In the genomic region with DNA sequence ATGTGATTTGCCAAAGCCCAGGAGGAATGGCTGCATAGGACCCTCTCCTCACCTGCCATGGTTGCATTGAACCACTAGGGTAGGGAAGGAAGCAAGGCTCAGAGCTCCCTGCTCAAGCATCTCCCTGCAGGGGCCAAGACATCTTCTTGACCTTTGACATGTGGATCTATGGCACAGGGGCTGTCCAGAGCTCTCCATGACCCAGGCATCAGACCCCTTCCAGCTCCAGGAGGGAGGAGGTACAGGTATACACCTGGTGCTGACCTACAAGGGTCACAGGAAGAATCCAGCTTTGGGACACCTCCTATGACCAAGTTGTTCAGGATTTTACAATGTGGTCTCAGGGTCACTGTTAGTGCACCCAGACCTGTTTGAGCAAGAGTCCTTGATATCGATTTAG, we compare ENCODE assay signal across 31 cellular contexts. TPM values are rescaled to one million over a fixed set of nuclear protein-coding genes. Genes with fewer than 3 reads are reported as not detected.
DNase-seq lines count a peak whose midpoint lies in the region; ATAC-seq, FAIRE-seq and TF ChIP-seq lines count a peak whose summit lies in the region.
"Had no signal": no experiment of that assay in that cellular context is flagged by ENCODE, and none has a peak within 500 bp of the region (broad histone marks: within the 10 kb centered on the region; RNA-seq: fewer than 3 reads in every experiment).

No MANE protein-coding gene starts in this region.

- H3K4me2 ChIP-seq in Karpas-422 (ENCODE audit: low read depth, low read length, poor library complexity, severe bottlenecking) = no peak overlapping the region
- no peak overlapping the region for H3K4me2 ChIP-seq in HepG2 (ENCODE audit: low read depth, low read length)
- H3K4me2 ChIP-seq: smooth muscle cell had no signal

- H3K79me2 ChIP-seq in Karpas-422 (ENCODE audit: low read length) (peaks cover 67% of the 10 kb centered on the region), HepG2 (ENCODE audit: insufficient read depth, low read length) (no peaks in the 10 kb centered on the region)

- no peaks in the 10 kb centered on the region for H3K4me1 Mint-ChIP-seq in endodermal cell
- H3K4me1 Mint-ChIP-seq in stimulated activated naive B cell treated with anti-CD40 and anti-IgM and Interleukin-4, amounts not matched to agents 10 μg/mL and 1 μg/mL and 100 μg/mL, for 72 hours = peaks cover 73 to 86% of the 10 kb centered on the region in 2 donors
- no peaks in the 10 kb centered on the region for H3K4me1 Mint-ChIP-seq in Calu3 (ENCODE audit: low read depth, unreplicated experiment)

- H3K27ac Mint-ChIP-seq in endodermal cell (no peak overlapping the region), Calu3 (ENCODE audit: unreplicated experiment) (no peak overlapping the region)
- peak overlapping the region; percentile 57 for H3K27ac Mint-ChIP-seq in stimulated activated naive B cell treated with anti-CD40 and anti-IgM and Interleukin-4, amounts not matched to agents 10 μg/mL and 1 μg/mL and 100 μg/mL, for 72 hours

- peak; percentile 23 for TF ChIP-seq CTCF in endodermal cell (conservative IDR thresholded peaks at IDR 0.05)
- TF ChIP-seq CTCF in HepG2 (CRISPR knock-in tag; IDR thresholded peaks at IDR 0.05) = no peak
- no peak for TF ChIP-seq CTCF in Calu3 (IDR thresholded peaks at IDR 0.05; ENCODE audit: unreplicated experiment)

- TF ChIP-seq POLR2A in HepG2 (IDR thresholded peaks at IDR 0.05; ENCODE audit: insufficient read depth in 1 of 2, low read depth in 2 of 2, low read length in 2 of 2) = no peak

- BruUV-seq in HepG2 (replicated peaks; lab: Mats Ljungman, UMichigan) (no TSS peak), Calu3 (replicated peaks; lab: Mats Ljungman, UMichigan) (no TSS peak)

- H2AFZ ChIP-seq in Karpas-422 (ENCODE audit: low read length) (no peak overlapping the region), HepG2 (ENCODE audit: low read length) (no peak overlapping the region)

- peaks cover 17% of the 10 kb centered on the region for H3K9me3 Mint-ChIP-seq in endodermal cell
- peaks cover 21 to 42% of the 10 kb centered on the region in 2 donors for H3K9me3 Mint-ChIP-seq in stimulated activated naive B cell treated with anti-CD40 and anti-IgM and Interleukin-4, amounts not matched to agents 10 μg/mL and 1 μg/mL and 100 μg/mL, for 72 hours
- peaks cover 8% of the 10 kb centered on the region for H3K9me3 Mint-ChIP-seq in Calu3 (ENCODE audit: low read depth, unreplicated experiment)

- in situ Hi-C loops in HepG2 (cut with HindIII; ENCODE audit: extremely low pct_ligation_motif_present, low pct_unique_long_range_greater_than_20kb) = no loop called here

- H3K27me3 ChIP-seq in Karpas-422 (ENCODE audit: low read length) = no peaks in the 10 kb centered on the region
- H3K27me3 ChIP-seq in endodermal cell (ENCODE audit: control insufficient read depth, insufficient read depth, low read length, poor library complexity, severe bottlenecking) = no peaks in the 10 kb centered on the region
- H3K27me3 ChIP-seq in HepG2 (ENCODE audit: control insufficient read depth in 1 of 2, insufficient read depth in 2 of 2, low read length in 2 of 2) = no peaks in the 10 kb centered on the region
- H3K27me3 ChIP-seq: esophagus squamous epithelium had no signal

- H3K27me3 Mint-ChIP-seq in endodermal cell (ENCODE audit: insufficient read depth) (peaks cover 6% of the 10 kb centered on the region), Calu3 (ENCODE audit: unreplicated experiment) (peaks cover 21% of the 10 kb centered on the region)
- H3K27me3 Mint-ChIP-seq in stimulated activated naive B cell treated with anti-CD40 and anti-IgM and Interleukin-4, amounts not matched to agents 10 μg/mL and 1 μg/mL and 100 μg/mL, for 72 hours = no peaks in the 10 kb centered on the region
- H3K27me3 Mint-ChIP-seq: stimulated activated naive CD8-positive, alpha-beta T cell treated with anti-CD3 and anti-CD28 coated beads, Interleukin-15, amount 100 ng/mL, for 72 hours had no signal

- WGBS in endodermal cell (ENCODE audit: insufficient coverage in 1 of 2, insufficient read length in 1 of 2), 2 experiments = 100% methylated on average over 1 of the region's 1 CpG
- WGBS in HepG2 (ENCODE audit: low lambda C conversion rate) = 85% methylated on average over 1 of the region's 1 CpG

- TF ChIP-seq RAD21 in HepG2 (CRISPR knock-in tag; IDR thresholded peaks at IDR 0.05) = no peak

- ATAC-seq in stimulated activated naive B cell treated with anti-CD40 and anti-IgM and Interleukin-4, amounts not matched to agents 10 μg/mL and 1 μg/mL and 100 μg/mL, for 72 hours (replicated peaks) = no peak
- no peak for ATAC-seq in HepG2
- ATAC-seq: gastroesophageal sphincter; HCT116; K562; lower lobe of right lung; stimulated activated naive CD8-positive, alpha-beta T cell treated with anti-CD3 and anti-CD28 coated beads, Interleukin-15, amount 100 ng/mL, for 72 hours had no signal

- H3K9ac ChIP-seq in Karpas-422 (ENCODE audit: low read length) = no peak overlapping the region
- no peak overlapping the region for H3K9ac ChIP-seq in endodermal cell (ENCODE audit: extremely low read depth, low read length, poor library complexity, severe bottlenecking)
- no peak overlapping the region for H3K9ac ChIP-seq in HepG2 (ENCODE audit: insufficient read depth, low read depth, low read length)

- peak; percentile 12 to 14 for DNase-seq in activated T-cell treated with anti-CD3 and anti-CD28 coated beads, Interleukin-2, amount 50 U/mL, for 48 hours
- no peak for DNase-seq in activated T-cell treated with anti-CD3 and anti-CD28 coated beads for 4 hours
- DNase-seq in Karpas-422 = no peak
- peak; percentile 31 for DNase-seq in endodermal cell
- DNase-seq in stimulated activated naive B cell treated with anti-CD40 and anti-IgM and Interleukin-4, amounts not matched to agents 10 μg/mL and 1 μg/mL and 100 μg/mL, for 72 hours = no peak
- DNase-seq in HepG2 (ENCODE audit: low spot score) = no peak
- no peak for DNase-seq in cerebellar cortex (ENCODE audit: low spot score)
- no peak for DNase-seq in Calu3
- DNase-seq: activated CD4-positive, CD25-positive, alpha-beta regulatory T cell; activated naive CD4-positive, alpha-beta T cell treated with anti-CD3 and anti-CD28 coated beads, Interleukin-2, amount 50 U/mL, for 16 hours; DMS153; effector CD8-positive, alpha-beta T cell; esophagus squamous epithelium; GDM1; lower lobe of right lung; NCI-H1436 treated with DMSO at 0.1 percent for 48 hours; NCI-H2171 treated with DMSO at 0.1 percent for 48 hours; NCI-H526; nucleus accumbens; retina; RPMI8226; stimulated activated CD4-positive, alpha-beta T cell treated with anti-CD3 and anti-CD28 coated beads, Interleukin-4, amount 100 ng/mL, for 24 hours; T-helper 9 cell; tibial artery had no signal

- H3K9me3 ChIP-seq in Karpas-422 (ENCODE audit: low read length) (no peaks in the 10 kb centered on the region), endodermal cell (ENCODE audit: control insufficient read depth, low read length) (peaks cover 11% of the 10 kb centered on the region), HepG2 (ENCODE audit: low read length) (no peaks in the 10 kb centered on the region)

- H3K4me1 ChIP-seq in Karpas-422 (ENCODE audit: low read length) (peaks cover 55% of the 10 kb centered on the region), endodermal cell (ENCODE audit: control insufficient read depth, insufficient read depth, low read length) (no peaks in the 10 kb centered on the region), HepG2 (ENCODE audit: insufficient read depth, low read length) (peaks cover 2% of the 10 kb centered on the region)
- H3K4me1 ChIP-seq: esophagus squamous epithelium, gastroesophageal sphincter, lower lobe of right lung, tibial artery had no signal

- intact Hi-C loops in HepG2 (cut with micrococcal nuclease; ENCODE audit: unreplicated experiment) (no loop called here), Calu3 (cut with micrococcal nuclease; ENCODE audit: unreplicated experiment) (no loop called here)

- H3K9me2 ChIP-seq in Karpas-422 (replicated peaks; ENCODE audit: insufficient read depth, low read length) = no peaks in the 10 kb centered on the region

- no peaks in the 10 kb centered on the region for H3K36me3 Mint-ChIP-seq in endodermal cell (ENCODE audit: low read depth)
- H3K36me3 Mint-ChIP-seq in stimulated activated naive B cell treated with anti-CD40 and anti-IgM and Interleukin-4, amounts not matched to agents 10 μg/mL and 1 μg/mL and 100 μg/mL, for 72 hours = peaks cover 66 to 79% of the 10 kb centered on the region in 2 donors
- no peaks in the 10 kb centered on the region for H3K36me3 Mint-ChIP-seq in Calu3 (ENCODE audit: insufficient read depth, unreplicated experiment)

- H3K4me3 Mint-ChIP-seq in endodermal cell (no peak overlapping the region), Calu3 (ENCODE audit: low read depth, unreplicated experiment) (no peak overlapping the region)
- no peak overlapping the region for H3K4me3 Mint-ChIP-seq in stimulated activated naive B cell treated with anti-CD40 and anti-IgM and Interleukin-4, amounts not matched to agents 10 μg/mL and 1 μg/mL and 100 μg/mL, for 72 hours
- H3K4me3 Mint-ChIP-seq: stimulated activated naive CD8-positive, alpha-beta T cell treated with anti-CD3 and anti-CD28 coated beads, Interleukin-15, amount 100 ng/mL, for 72 hours had no signal

- TF ChIP-seq EP300 in HepG2 (IDR thresholded peaks at IDR 0.05; ENCODE audit: low read depth in 2 of 2, low read length in 2 of 2) (no peak), HepG2 (CRISPR knock-in tag; IDR thresholded peaks at IDR 0.05; ENCODE audit: borderline replicate concordance) (no peak)

- POLR2A ChIA-PET in HepG2 (lab: Yijun Ruan, JAX) = no interaction called here

- CTCF ChIA-PET in HepG2 (lab: Yijun Ruan, JAX; ENCODE audit: low intra/inter-chr PET ratio, low total read pairs) (no interaction called here), Calu3 (lab: Charles Lee) (no interaction called here)

- no peak for FAIRE-seq in HepG2 (lab: Jason Lieb, UNC)
- FAIRE-seq: GM12891, K562, keratinocyte had no signal

- H3K36me3 ChIP-seq in Karpas-422 (ENCODE audit: insufficient read depth, low read length) (peaks cover 43% of the 10 kb centered on the region), endodermal cell (ENCODE audit: control insufficient read depth, insufficient read depth, low read length) (no peaks in the 10 kb centered on the region), HepG2 (replicated peaks in 1 of 2; ENCODE audit: control insufficient read depth in 1 of 2, insufficient read depth in 2 of 2, low read length in 2 of 2) (no peaks in the 10 kb centered on the region)
- H3K36me3 ChIP-seq: esophagus squamous epithelium, gastroesophageal sphincter, lower lobe of right lung, tibial artery had no signal

- H3K4me3 ChIP-seq in Karpas-422 (ENCODE audit: low read length) (no peak overlapping the region), endodermal cell (ENCODE audit: low read length) (no peak overlapping the region), HepG2 (replicated peaks in 1 of 3; ENCODE audit: insufficient read depth in 1 of 3, low read depth in 2 of 3, low read length in 3 of 3) (no peak overlapping the region)
- H3K4me3 ChIP-seq: esophagus squamous epithelium, gastroesophageal sphincter, K562, lower lobe of right lung, smooth muscle cell, tibial artery had no signal

- H3K27ac ChIP-seq in Karpas-422 (ENCODE audit: low read length) = peak overlapping the region; percentile 48; the same call in 1 of the 2 replicates
- H3K27ac ChIP-seq in endodermal cell (ENCODE audit: low read depth, low read length) = no peak overlapping the region
- no peak overlapping the region for H3K27ac ChIP-seq in HepG2 (ENCODE audit: extremely low read length, insufficient read depth, low read length)
- H3K27ac ChIP-seq: esophagus squamous epithelium, gastroesophageal sphincter, lower lobe of right lung, tibial artery had no signal

- H4K20me1 ChIP-seq in Karpas-422 (ENCODE audit: insufficient read depth, low read depth, low read length) (no peaks in the 10 kb centered on the region), HepG2 (ENCODE audit: insufficient read depth, low read length) (no peaks in the 10 kb centered on the region)

RNA-seq across cellular contexts. Expression of gene ASMTL, which starts 23.2 kb away (rescaled TPM):
- total RNA-seq in Karpas-422 (2014; rRNA removed; shearing (Covaris generic); ENCODE audit: low replicate concordance) = 18.4 and 51.0 TPM in 2 replicates
- total RNA-seq in endodermal cell (10 to 100 TPM; 46.7 to 80.9 TPM), HepG2 (2016; rRNA removed; fragmentation: Illumina TruSeq; extraction: Trizol) (5.6 and 6.3 TPM in 2 replicates), Calu3 (2022) (14.4 and 18.0 TPM in 2 replicates)
- 48.3 TPM for polyA plus RNA-seq in endodermal cell (2013, experiment 1 of 2)
- 43.1 TPM for polyA plus RNA-seq in endodermal cell (2013, experiment 2 of 2)
- 1.3 and 1.9 TPM in 2 replicates for total RNA-seq in HepG2 (2016; cell fraction: cytosol; rRNA removed; fragmentation: Illumina TruSeq; extraction: Trizol; ENCODE audit: low read depth)
- total RNA-seq in HepG2 (2016; cell fraction: insoluble cytoplasmic fraction; rRNA removed; fragmentation: Illumina TruSeq; extraction: Trizol) = 5.5 and 6.1 TPM in 2 replicates
- 2.5 and 2.6 TPM in 2 replicates for total RNA-seq in HepG2 (2016; cell fraction: membrane; rRNA removed; fragmentation: Illumina TruSeq; extraction: Trizol)
- 4.9 and 6.4 TPM in 2 replicates for total RNA-seq in HepG2 (2016; cell fraction: nucleus; rRNA removed; fragmentation: Illumina TruSeq; extraction: Trizol)
- 16.3 and 16.4 TPM in 2 replicates for polyA plus RNA-seq in HepG2 (2011; rRNA removed)
- polyA plus RNA-seq in HepG2 (2011; cell fraction: cytosol; rRNA removed) = 10.6 and 17.6 TPM in 2 replicates
- polyA plus RNA-seq in HepG2 (2011; cell fraction: nucleus; rRNA removed) = 20.1 and 27.5 TPM in 2 replicates
- 11.5 and 12.3 TPM in 2 replicates for polyA plus RNA-seq in HepG2 (2012)
- polyA plus RNA-seq in HepG2 (2016; cell fraction: cytosol; fragmentation: Illumina TruSeq; extraction: Trizol; ENCODE audit: low read depth) = 1.6 and 2.0 TPM in 2 replicates
- 10.7 and 11.3 TPM in 2 replicates for polyA plus RNA-seq in HepG2 (2016; cell fraction: insoluble cytoplasmic fraction; fragmentation: Illumina TruSeq; extraction: Trizol; ENCODE audit: low read depth)
- polyA plus RNA-seq in HepG2 (2016; cell fraction: membrane; fragmentation: Illumina TruSeq; extraction: Trizol; ENCODE audit: low read depth) = 2.3 and 2.4 TPM in 2 replicates
- polyA plus RNA-seq in HepG2 (2016; cell fraction: nucleus; fragmentation: Illumina TruSeq; extraction: Trizol; ENCODE audit: insufficient read depth, low read depth) = 11.5 and 12.7 TPM in 2 replicates
- polyA minus RNA-seq in HepG2 (2011; rRNA and poly(A)+ RNA removed; ENCODE audit: low replicate concordance) = 9.3 and 19.0 TPM in 2 replicates
- 10.4 and 11.7 TPM in 2 replicates for polyA minus RNA-seq in HepG2 (2011; cell fraction: cytosol; rRNA and poly(A)+ RNA removed)
- 8.6 and 12.7 TPM in 2 replicates for polyA minus RNA-seq in HepG2 (2011; cell fraction: nucleus; rRNA and poly(A)+ RNA removed)

Comparison
In these comparisons a context has a peak if more than half of its experiments do, and no peak if none do; other contexts are left out.
1. DNase-seq: peak in activated T-cell treated with anti-CD3 and anti-CD28 coated beads, Interleukin-2, amount 50 U/mL, for 48 hours (2 of 2) and endodermal cell (single experiment); none in activated T-cell treated with anti-CD3 and anti-CD28 coated beads for 4 hours (single experiment), Karpas-422 (single experiment), stimulated activated naive B cell treated with anti-CD40 and anti-IgM and Interleukin-4, amounts not matched to agents 10 μg/mL and 1 μg/mL and 100 μg/mL, for 72 hours (single experiment), HepG2 (single experiment), cerebellar cortex (single experiment) and Calu3 (single experiment).